In the genomic region with DNA sequence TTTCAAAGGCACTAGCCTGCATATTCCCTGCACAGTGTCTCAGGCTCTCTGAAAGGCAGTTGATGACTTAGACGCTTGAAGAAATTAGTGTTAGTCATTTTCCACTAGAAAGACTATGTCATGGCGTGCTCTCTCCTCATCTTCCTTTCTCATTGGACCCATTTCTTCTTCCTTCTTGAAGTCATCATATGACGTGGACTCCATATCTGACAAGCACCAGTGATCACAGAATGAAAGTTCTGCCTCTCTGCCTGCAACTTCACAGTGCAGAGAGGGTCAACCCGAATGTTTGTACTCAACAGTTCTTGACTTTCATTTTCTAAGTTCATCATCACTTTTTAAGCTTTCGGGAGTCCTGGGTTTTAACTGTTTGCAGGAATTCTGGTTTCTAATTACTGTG, we compare ENCODE assay signal across 14 cellular contexts.
DNase-seq lines count a peak whose midpoint lies in the region; ATAC-seq lines count a peak whose summit lies in the region.
"Had no signal": no experiment of that assay in that cellular context is flagged by ENCODE, and none has a peak within 500 bp of the region (broad histone marks: within the 10 kb centered on the region; RNA-seq: fewer than 3 reads in every experiment).

No MANE protein-coding gene starts in this region.

- no peaks in the 10 kb centered on the region for H3K27me3 ChIP-seq in effector memory CD4-positive, alpha-beta T cell (replicated peaks; ENCODE audit: control insufficient read depth, insufficient read depth, low read length, poor library complexity, severe bottlenecking)
- H3K27me3 ChIP-seq: breast epithelium, testis had no signal

- H3K27me3 Mint-ChIP-seq in activated naive CD4-positive, alpha-beta T cell treated with anti-CD3 and anti-CD28 coated beads for 36 hours (ENCODE audit: low read depth), result peaks cover 22% of the 10 kb centered on the region
- H3K27me3 Mint-ChIP-seq in stimulated activated naive B cell treated with anti-CD40 and anti-IgM and Interleukin-4, amounts not matched to agents 10 μg/mL and 1 μg/mL and 100 μg/mL, for 72 hours, result peaks cover 0 to 8% of the 10 kb centered on the region in 2 donors

- H3K4me3 Mint-ChIP-seq in activated naive CD4-positive, alpha-beta T cell treated with anti-CD3 and anti-CD28 coated beads for 36 hours, result no peak overlapping the region
- peak overlapping the region in 1 of 2 donors; percentile 6 for H3K4me3 Mint-ChIP-seq in stimulated activated naive B cell treated with anti-CD40 and anti-IgM and Interleukin-4, amounts not matched to agents 10 μg/mL and 1 μg/mL and 100 μg/mL, for 72 hours

- H3K36me3 Mint-ChIP-seq in activated naive CD4-positive, alpha-beta T cell treated with anti-CD3 and anti-CD28 coated beads, Interleukin-2, amount 50 U/mL, for 72 hours, result peaks cover 0 to 9% of the 10 kb centered on the region in 2 donors
- H3K36me3 Mint-ChIP-seq in activated naive CD4-positive, alpha-beta T cell treated with anti-CD3 and anti-CD28 coated beads for 36 hours (ENCODE audit: low read depth), result no peaks in the 10 kb centered on the region
- H3K36me3 Mint-ChIP-seq in stimulated activated naive B cell treated with anti-CD40 and anti-IgM and Interleukin-4, amounts not matched to agents 10 μg/mL and 1 μg/mL and 100 μg/mL, for 72 hours, result no peaks in the 10 kb centered on the region

- H3K27ac ChIP-seq in effector memory CD4-positive, alpha-beta T cell (ENCODE audit: insufficient read depth, low read length, poor library complexity, severe bottlenecking), result no peak overlapping the region
- H3K27ac ChIP-seq: breast epithelium, testis had no signal

- peaks cover 27% of the 10 kb centered on the region for H3K4me1 Mint-ChIP-seq in activated naive CD4-positive, alpha-beta T cell treated with anti-CD3 and anti-CD28 coated beads for 36 hours (ENCODE audit: low read depth)
- H3K4me1 Mint-ChIP-seq in stimulated activated naive B cell treated with anti-CD40 and anti-IgM and Interleukin-4, amounts not matched to agents 10 μg/mL and 1 μg/mL and 100 μg/mL, for 72 hours, result peaks cover 20 to 26% of the 10 kb centered on the region in 2 donors

- no peak overlapping the region for H3K4me3 ChIP-seq in effector memory CD4-positive, alpha-beta T cell (ENCODE audit: insufficient read depth, low read depth, low read length, poor library complexity, severe bottlenecking)
- H3K4me3 ChIP-seq: breast epithelium, testis had no signal

- DNase-seq in activated naive CD4-positive, alpha-beta T cell treated with anti-CD3 and anti-CD28 coated beads, Interleukin-2, amount 50 U/mL, for 72 hours (ENCODE audit: low spot score in 2 of 2), result no peak
- no peak for DNase-seq in activated naive CD4-positive, alpha-beta T cell treated with anti-CD3 and anti-CD28 coated beads for 36 hours
- DNase-seq in stimulated activated naive B cell treated with anti-CD40 and anti-IgM and Interleukin-4, amounts not matched to agents 10 μg/mL and 1 μg/mL and 100 μg/mL, for 72 hours, result no peak
- DNase-seq in medulla oblongata (ENCODE audit: extremely low spot score), result no peak
- no peak for DNase-seq in ACHN
- DNase-seq in effector memory CD4-positive, alpha-beta T cell, result no peak
- DNase-seq: DMS53, KG1, midbrain, T1000, testis had no signal

- intact Hi-C loops in activated naive CD4-positive, alpha-beta T cell treated with anti-CD3 and anti-CD28 coated beads for 36 hours (cut with micrococcal nuclease), result loop anchor here (1.0 to 5.0 kb wide), 3 partner anchors 16 to 1552 kb away; no protein-coding TSS in a partner anchor

- no peaks in the 10 kb centered on the region for H3K4me1 ChIP-seq in effector memory CD4-positive, alpha-beta T cell (ENCODE audit: control insufficient read depth, insufficient read depth, low read length, poor library complexity, severe bottlenecking)
- H3K4me1 ChIP-seq: breast epithelium, testis had no signal

- peaks cover 0 to 12% of the 10 kb centered on the region in 2 donors for H3K9me3 Mint-ChIP-seq in activated naive CD4-positive, alpha-beta T cell treated with anti-CD3 and anti-CD28 coated beads, Interleukin-2, amount 50 U/mL, for 72 hours
- H3K9me3 Mint-ChIP-seq in activated naive CD4-positive, alpha-beta T cell treated with anti-CD3 and anti-CD28 coated beads for 36 hours, result no peaks in the 10 kb centered on the region
- no peaks in the 10 kb centered on the region for H3K9me3 Mint-ChIP-seq in stimulated activated naive B cell treated with anti-CD40 and anti-IgM and Interleukin-4, amounts not matched to agents 10 μg/mL and 1 μg/mL and 100 μg/mL, for 72 hours

- H3K9me3 ChIP-seq in effector memory CD4-positive, alpha-beta T cell (ENCODE audit: control insufficient read depth, low read length), result no peaks in the 10 kb centered on the region
- H3K9me3 ChIP-seq: breast epithelium, testis had no signal

- ATAC-seq in activated naive CD4-positive, alpha-beta T cell treated with anti-CD3 and anti-CD28 coated beads, Interleukin-2, amount 50 U/mL, for 72 hours, result peak; percentile 3 to 41
- ATAC-seq in GM21786 (IDR thresholded peaks at IDR 0.05; ENCODE audit: unreplicated experiment), result peak; percentile 44
- peak; percentile 55 for ATAC-seq in HG03558 (IDR thresholded peaks at IDR 0.05; ENCODE audit: extremely low read depth, unreplicated experiment)
- peak; percentile 64 to 80 for ATAC-seq in stimulated activated naive B cell treated with anti-CD40 and anti-IgM and Interleukin-4, amounts not matched to agents 10 μg/mL and 1 μg/mL and 100 μg/mL, for 72 hours (replicated peaks)

- no peaks in the 10 kb centered on the region for H3K36me3 ChIP-seq in effector memory CD4-positive, alpha-beta T cell (ENCODE audit: control insufficient read depth, insufficient read depth, low read length)
- H3K36me3 ChIP-seq: breast epithelium had no signal

- in situ Hi-C loops in ACHN (cut with HindIII; ENCODE audit: low pct_ligation_motif_present, low pct_unique_long_range_greater_than_20kb, low sequenced_read_pairs), result loop anchor here (25.0 kb wide), 1 partner anchor 167 kb away; no protein-coding TSS in a partner anchor

- CTCF ChIA-PET in activated naive CD4-positive, alpha-beta T cell treated with anti-CD3 and anti-CD28 coated beads for 36 hours (lab: Charles Lee), result no interaction called here

- H3K27ac Mint-ChIP-seq in activated naive CD4-positive, alpha-beta T cell treated with anti-CD3 and anti-CD28 coated beads, Interleukin-2, amount 50 U/mL, for 72 hours, result no peak overlapping the region
- no peak overlapping the region for H3K27ac Mint-ChIP-seq in activated naive CD4-positive, alpha-beta T cell treated with anti-CD3 and anti-CD28 coated beads for 36 hours
- peak overlapping the region; percentile 65 for H3K27ac Mint-ChIP-seq in stimulated activated naive B cell treated with anti-CD40 and anti-IgM and Interleukin-4, amounts not matched to agents 10 μg/mL and 1 μg/mL and 100 μg/mL, for 72 hours

Comparison
In these comparisons a context has a peak if more than half of its experiments do, and no peak if none do; other contexts are left out.
1. ATAC-seq: peak in every context shown above with its lines; median percentile 72 in stimulated activated naive B cell treated with anti-CD40 and anti-IgM and Interleukin-4, amounts not matched to agents 10 μg/mL and 1 μg/mL and 100 μg/mL, for 72 hours; 55 in HG03558; 44 in GM21786; 22 in activated naive CD4-positive, alpha-beta T cell treated with anti-CD3 and anti-CD28 coated beads, Interleukin-2, amount 50 U/mL, for 72 hours.